ENCODE assay signal across 11 cellular contexts in genomic region chr1:66354311-66354922, GRCh38.
DNase-seq lines count a peak whose midpoint lies in the region; ATAC-seq and TF ChIP-seq lines count a peak whose summit lies in the region.
"Had no signal": no experiment of that assay in that cellular context is flagged by ENCODE, and none has a peak within 500 bp of the region (broad histone marks: within the 10 kb centered on the region; RNA-seq: fewer than 3 reads in every experiment).

No MANE protein-coding gene starts in this region.

- H3K4me1 ChIP-seq in osteoblast (ENCODE audit: insufficient read depth, low read length), result peaks cover 57% of the 10 kb centered on the region
- H3K4me1 ChIP-seq in PC-3 (ENCODE audit: insufficient read depth, low read length), result peaks cover 12% of the 10 kb centered on the region

- intact Hi-C loops in PC-3 (cut with micrococcal nuclease), result loop anchor here (5.0 kb wide), 3 partner anchors 62 to 83 kb away; no protein-coding TSS in a partner anchor

- H3K9me3 ChIP-seq in osteoblast (ENCODE audit: low read depth, low read length), result no peaks in the 10 kb centered on the region
- no peaks in the 10 kb centered on the region for H3K9me3 ChIP-seq in PC-3 (ENCODE audit: low read length)

- TF ChIP-seq CTCF in fibroblast of the aortic adventitia (IDR thresholded peaks at IDR 0.05; ENCODE audit: insufficient read depth, low read length) (peak; percentile 36), osteoblast (IDR thresholded peaks at IDR 0.05; ENCODE audit: extremely low read depth, low read depth, low read length) (peak; percentile 16), PC-3 (conservative IDR thresholded peaks at IDR 0.05; ENCODE audit: low read depth, low read length) (no peak)

- H3K9me2 ChIP-seq in PC-3 (replicated peaks; ENCODE audit: low read length), result no peaks in the 10 kb centered on the region

- in situ Hi-C loops in G401 (cut with HindIII; ENCODE audit: low sequenced_read_pairs), result no loop called here

- H3K4me3 ChIP-seq in fibroblast of the aortic adventitia (ENCODE audit: low read depth, low read length) (peak overlapping the region; percentile 4), osteoblast (ENCODE audit: insufficient read depth, low read length) (peak overlapping the region; percentile 43), PC-3 (ENCODE audit: low read length) (no peak overlapping the region)

- peaks cover 4% of the 10 kb centered on the region for H3K36me3 ChIP-seq in osteoblast (ENCODE audit: insufficient read depth, low read length)
- H3K36me3 ChIP-seq in PC-3 (ENCODE audit: low read depth, low read length), result no peaks in the 10 kb centered on the region

- no peaks in the 10 kb centered on the region for H3F3A ChIP-seq in PC-3 (ENCODE audit: low read length, unreplicated experiment)

- peak overlapping the region; percentile 55 for H3K27ac ChIP-seq in osteoblast (ENCODE audit: low read depth, low read length)
- H3K27ac ChIP-seq in PC-3 (ENCODE audit: low read length), result no peak overlapping the region

- H2AFZ ChIP-seq in osteoblast (ENCODE audit: low read length) (peak overlapping the region; percentile 8), PC-3 (ENCODE audit: low read length) (no peak overlapping the region)

- DNase-seq in G401 (ENCODE audit: low spot score), result peak; percentile 29
- DNase-seq in SK-N-DZ (ENCODE audit: low spot score), result peak; percentile 81
- peak; percentile 91 for DNase-seq in fibroblast of the aortic adventitia (ENCODE audit: low read depth)
- DNase-seq in osteoblast (ENCODE audit: insufficient read length, low spot score, missing footprints), result no peak
- no peak for DNase-seq in PC-3
- no peak for DNase-seq in cerebellum (ENCODE audit: low spot score)
- no peak for DNase-seq in NCI-H187 (lab: John Stamatoyannopoulos, UW)
- DNase-seq: activated gamma-delta T cell, NCI-H2171 treated with DMSO at 0.1 percent for 48 hours, T1000 had no signal

- H3K9ac ChIP-seq in PC-3 (ENCODE audit: low read length), result no peak overlapping the region

- H3K4me2 ChIP-seq in osteoblast (ENCODE audit: insufficient read depth, low read length) (peak overlapping the region; percentile 69), PC-3 (ENCODE audit: low read length) (no peak overlapping the region)

- ATAC-seq in HG02610 (IDR thresholded peaks at IDR 0.05; ENCODE audit: unreplicated experiment), result no peak
- no peak for ATAC-seq in PC-3

- POLR2A ChIA-PET in PC-3 (lab: Charles Lee; ENCODE audit: unreplicated experiment), result no interaction called here

- H3K27me3 ChIP-seq in osteoblast (ENCODE audit: insufficient read depth, low read length) (no peaks in the 10 kb centered on the region), PC-3 (ENCODE audit: low read length) (no peaks in the 10 kb centered on the region)

- CTCF ChIA-PET in PC-3 (lab: Charles Lee), result no interaction called here

- BruUV-seq in PC-3 (replicated peaks; lab: Mats Ljungman, UMichigan), result no TSS peak

- H3K79me2 ChIP-seq in osteoblast (ENCODE audit: insufficient read depth, low read length) (peaks cover 36% of the 10 kb centered on the region), PC-3 (ENCODE audit: low read length) (no peaks in the 10 kb centered on the region)

- no peaks in the 10 kb centered on the region for H4K20me1 ChIP-seq in osteoblast (ENCODE audit: insufficient read depth, low read length)
- no peaks in the 10 kb centered on the region for H4K20me1 ChIP-seq in PC-3 (ENCODE audit: low read length)

Comparison
In these comparisons a context has a peak if more than half of its experiments do, and no peak if none do; other contexts are left out.
1. DNase-seq: peak in G401 (single experiment), SK-N-DZ (single experiment) and fibroblast of the aortic adventitia (single experiment); none in osteoblast (single experiment), PC-3 (single experiment), cerebellum (single experiment) and NCI-H187 (0 of 2).